In genomic region chr1:219990782-219991510, GRCh38 we compare ENCODE assay signal across 8 cellular contexts. TPM values are rescaled to one million over a fixed set of nuclear protein-coding genes. Genes with fewer than 3 reads are reported as not detected.
A peak's percentile ranks its signal among the peaks of the same experiment; 100 is the strongest.
DNase-seq lines count a peak whose midpoint lies in the region; ATAC-seq and TF ChIP-seq lines count a peak whose summit lies in the region.

No MANE protein-coding gene starts in this region.

- H3K4me3 ChIP-seq in astrocyte of the cerebellum (ENCODE audit: low read depth, low read length) (no peak overlapping the region), left lung (no peak overlapping the region)

- no peaks in the 10 kb centered on the region for H3K27me3 ChIP-seq in left lung

- TF ChIP-seq CTCF in astrocyte of the cerebellum (IDR thresholded peaks at IDR 0.05; ENCODE audit: low read depth, low read length, missing control alignments) (peak; percentile 56), left lung (IDR thresholded peaks at IDR 0.05) (peak in 1 of 2 donors; percentile 55)

- intact Hi-C loops in left lung (cut with DNase I) = no loop called here

- H3K27ac ChIP-seq in left lung = no peak overlapping the region

- H3K36me3 ChIP-seq in left lung = peaks cover 0 to 60% of the 10 kb centered on the region in 2 donors

- H3K4me1 ChIP-seq in left lung = peaks cover 0 to 3% of the 10 kb centered on the region in 2 donors

- peak; percentile 61 for ATAC-seq in left lung
- ATAC-seq in GM21390 (IDR thresholded peaks at IDR 0.05; ENCODE audit: unreplicated experiment) = no peak

- in situ Hi-C loops in astrocyte of the cerebellum (cut with HindIII; ENCODE audit: low sequenced_read_pairs) = no loop called here

- DNase-seq in NCI-H82 (lab: John Stamatoyannopoulos, UW) = peak; percentile 67
- no peak for DNase-seq in NCI-H82 treated with DMSO at 0.1 percent for 48 hours (lab: John Stamatoyannopoulos, UW; ENCODE audit: unreplicated experiment)
- peak; percentile 42 for DNase-seq in NCI-H1105 treated with DMSO at 0.1 percent for 48 hours (lab: John Stamatoyannopoulos, UW)
- peak; percentile 27 for DNase-seq in astrocyte of the cerebellum (ENCODE audit: low read depth)
- no peak for DNase-seq in left lung
- no peak for DNase-seq in NK-92 (lab: John Stamatoyannopoulos, UW; ENCODE audit: unreplicated experiment)
- DNase-seq in NK-92 treated with Interleukin-12 subunit alpha and Interleukin-12 subunit beta, amount 100 ng/mL, for 24 hours (lab: John Stamatoyannopoulos, UW) = no peak

- H3K9me3 ChIP-seq in left lung = no peaks in the 10 kb centered on the region

RNA-seq across cellular contexts. Expression of gene EPRS1, which starts 55.4 kb away (rescaled TPM):
- 100 to 1,000 TPM in 1 of 2 donors, 10 to 100 TPM in 1; 81.0 to 120 TPM for total RNA-seq in left lung

Comparison
In these comparisons a context has a peak if more than half of its experiments do, and no peak if none do; other contexts are left out.
1. DNase-seq: peak in NCI-H82 (single experiment), NCI-H1105 treated with DMSO at 0.1 percent for 48 hours (single experiment) and astrocyte of the cerebellum (single experiment); none in NCI-H82 treated with DMSO at 0.1 percent for 48 hours (single experiment), left lung (0 of 2), NK-92 (single experiment) and NK-92 treated with Interleukin-12 subunit alpha and Interleukin-12 subunit beta, amount 100 ng/mL, for 24 hours (single experiment).